ENCODE assay signal across 1 cellular context in the genomic region with DNA sequence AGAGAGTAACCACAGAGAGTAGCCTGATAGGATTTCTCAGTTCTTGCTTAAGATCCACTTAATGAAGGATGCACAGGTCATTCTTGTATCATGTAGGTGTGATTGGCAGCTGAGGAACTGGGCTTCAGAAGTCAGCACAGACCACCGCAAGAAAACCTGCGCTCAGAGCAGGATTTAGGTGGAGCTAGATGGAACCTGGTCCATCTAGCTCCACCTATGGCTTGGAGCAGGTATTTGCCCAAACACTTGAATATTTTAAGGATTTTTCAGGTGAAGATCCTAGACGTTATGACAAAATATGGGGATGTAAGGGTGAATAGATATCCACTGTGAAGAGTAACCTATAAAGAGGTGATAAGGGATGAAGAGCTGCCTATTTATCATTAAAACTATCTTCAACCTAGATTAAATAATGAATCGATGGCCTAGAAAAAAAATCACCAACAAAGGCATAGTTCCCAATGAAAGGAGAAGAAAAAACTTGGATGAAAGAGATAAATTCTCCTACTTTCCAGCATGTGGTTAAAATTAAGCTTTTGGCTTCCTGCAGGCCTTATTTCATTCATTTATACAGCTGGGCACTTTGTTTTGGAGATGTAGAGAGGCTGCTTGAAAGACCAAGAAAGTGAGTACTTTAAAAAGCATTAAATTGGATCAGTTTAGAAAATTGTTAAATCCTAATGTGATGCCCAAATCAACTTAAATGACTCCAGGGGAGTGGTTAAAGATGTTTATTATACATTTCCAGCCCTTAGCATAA.
TF ChIP-seq lines count a peak whose summit lies in the region.

No MANE protein-coding gene starts in this region.

TF ChIP-seq in HCT116, 20 proteins besides CTCF, POLR2A, EP300 and RAD21 (continued from another document):
- TF ChIP-seq SIN3A (IDR thresholded peaks at IDR 0.05; ENCODE audit: low read depth), result no peak
- TF ChIP-seq EZH2phosphoT487 (IDR thresholded peaks at IDR 0.05; ENCODE audit: borderline replicate concordance), result no peak
- TF ChIP-seq CBX3 (IDR thresholded peaks at IDR 0.05; ENCODE audit: low read depth), result no peak
- no peak for TF ChIP-seq POLR2AphosphoS5 (IDR thresholded peaks at IDR 0.05; ENCODE audit: low read depth, low read length)
- no peak for TF ChIP-seq ELF1 (IDR thresholded peaks at IDR 0.05; ENCODE audit: borderline replicate concordance, low read depth)
- no peak for TF ChIP-seq SRF (IDR thresholded peaks at IDR 0.05; ENCODE audit: low read depth)
